ENCODE assay signal across 25 cellular contexts in genomic region chr9:70031141-70031545, GRCh38. TPM values are rescaled to one million over a fixed set of nuclear protein-coding genes. Genes with fewer than 3 reads are reported as not detected.
A peak's percentile ranks its signal among the peaks of the same experiment; 100 is the strongest.
DNase-seq lines count a peak whose midpoint lies in the region; TF ChIP-seq lines count a peak whose summit lies in the region.
"Had no signal": no experiment of that assay in that cellular context is flagged by ENCODE, and none has a peak within 500 bp of the region (broad histone marks: within the 10 kb centered on the region; RNA-seq: fewer than 3 reads in every experiment).

No MANE protein-coding gene starts in this region.

- no peak for TF ChIP-seq POLR2A in breast epithelium (IDR thresholded peaks at IDR 0.05)

- intact Hi-C loops in MCF 10A (cut with micrococcal nuclease) (no loop called here), breast epithelium (cut with DNase I; ENCODE audit: low total_unique reads) (no loop called here), tibial artery (cut with DNase I; ENCODE audit: low total_unique reads) (no loop called here)

- no peaks in the 10 kb centered on the region for H3K9me3 ChIP-seq in breast epithelium
- H3K9me3 ChIP-seq in tibial artery, result no peaks in the 10 kb centered on the region
- H3K9me3 ChIP-seq: esophagus squamous epithelium, Peyer's patch, transverse colon had no signal

- H3K9me3 Mint-ChIP-seq in MCF 10A (ENCODE audit: unreplicated experiment), result no peaks in the 10 kb centered on the region
- H3K9me3 Mint-ChIP-seq: activated naive CD4-positive, alpha-beta T cell treated with anti-CD3 and anti-CD28 coated beads, Interleukin-2, amount 50 U/mL, for 24 hours had no signal

- H3K27ac ChIP-seq in breast epithelium (no peak overlapping the region), tibial artery (no peak overlapping the region)
- H3K27ac ChIP-seq: 22Rv1, esophagus squamous epithelium, HL-60, KMS-11, Peyer's patch, transverse colon had no signal

- no peaks in the 10 kb centered on the region for H3K36me3 Mint-ChIP-seq in MCF 10A (ENCODE audit: insufficient read depth, unreplicated experiment)
- H3K36me3 Mint-ChIP-seq: activated naive CD4-positive, alpha-beta T cell treated with anti-CD3 and anti-CD28 coated beads, Interleukin-2, amount 50 U/mL, for 24 hours had no signal

- POLR2A ChIA-PET in MCF 10A (lab: Yijun Ruan, JAX), result interaction anchor here (0.8 to 2.2 kb wide), 4 partner anchors 10 to 18 kb away, joined by 3 to 9 read pairs (median 4); no protein-coding TSS in a partner anchor

- peaks cover 26% of the 10 kb centered on the region for H3K4me1 Mint-ChIP-seq in MCF 10A (ENCODE audit: insufficient read depth, unreplicated experiment)
- H3K4me1 Mint-ChIP-seq: activated naive CD4-positive, alpha-beta T cell treated with anti-CD3 and anti-CD28 coated beads, Interleukin-2, amount 50 U/mL, for 24 hours; brain; nephron progenitor cell had no signal

- H3K27ac Mint-ChIP-seq in MCF 10A (ENCODE audit: low read depth, unreplicated experiment), result peak overlapping the region; percentile 81
- H3K27ac Mint-ChIP-seq: activated naive CD4-positive, alpha-beta T cell treated with anti-CD3 and anti-CD28 coated beads, Interleukin-2, amount 50 U/mL, for 24 hours; brain; nephron progenitor cell had no signal

- no peak for DNase-seq in MCF 10A (ENCODE audit: unreplicated experiment)
- no peak for DNase-seq in breast epithelium (ENCODE audit: low spot score in 2 of 2)
- peak; percentile 41 for DNase-seq in T1000 (lab: John Stamatoyannopoulos, UW)
- peak; percentile 35 for DNase-seq in fibroblast of the aortic adventitia (ENCODE audit: low read depth)
- DNase-seq in tibial artery, result no peak
- no peak for DNase-seq in activated CD4-positive, CD25-positive, alpha-beta regulatory T cell (lab: John Stamatoyannopoulos, UW)
- no peak for DNase-seq in HK-2 (ENCODE audit: unreplicated experiment)
- no peak for DNase-seq in GF-D8 (lab: John Stamatoyannopoulos, UW)
- DNase-seq: activated CD4-positive, alpha-beta T cell treated with anti-CD3 and anti-CD28 coated beads, Interleukin-2, amount 50 U/mL, for 4 hours; activated T-cell treated with anti-CD3 and anti-CD28 coated beads for 4 hours; C1 segment of cervical spinal cord; dermis blood vessel endothelial cell; esophagus squamous epithelium; kidney; NCI-H1105 treated with DMSO at 0.1 percent for 48 hours; NCI-H2171 treated with DMSO at 0.1 percent for 48 hours; nephron progenitor cell; Peyer's patch; stimulated activated naive CD4-positive, alpha-beta T cell treated with Interleukin-2 at 50 U/mL for 16 hours; transverse colon had no signal

- CTCF ChIA-PET in MCF 10A (lab: Yijun Ruan, JAX), result interaction anchor here (0.6 to 1.4 kb wide), 5 partner anchors 10 to 116 kb away, joined by 3 to 4 read pairs (median 3); no protein-coding TSS in a partner anchor

- no TSS peak for BruUV-seq in MCF 10A (replicated peaks; lab: Mats Ljungman, UMichigan)

- H3K27me3 ChIP-seq in breast epithelium (no peaks in the 10 kb centered on the region), tibial artery (no peaks in the 10 kb centered on the region)
- H3K27me3 ChIP-seq: esophagus squamous epithelium, Peyer's patch, transverse colon had no signal

- no peaks in the 10 kb centered on the region for H3K4me1 ChIP-seq in breast epithelium
- H3K4me1 ChIP-seq in tibial artery, result no peaks in the 10 kb centered on the region
- H3K4me1 ChIP-seq: Peyer's patch, transverse colon had no signal

- H3K4me3 ChIP-seq in breast epithelium (no peak overlapping the region), fibroblast of the aortic adventitia (ENCODE audit: low read depth, low read length) (no peak overlapping the region), tibial artery (no peak overlapping the region)
- H3K4me3 ChIP-seq: esophagus squamous epithelium, Peyer's patch, transverse colon had no signal

- TF ChIP-seq CTCF in MCF 10A (IDR thresholded peaks at IDR 0.05; ENCODE audit: unreplicated experiment) (no peak), breast epithelium (IDR thresholded peaks at IDR 0.05) (no peak), fibroblast of the aortic adventitia (IDR thresholded peaks at IDR 0.05; ENCODE audit: insufficient read depth, low read length) (no peak), tibial artery (IDR thresholded peaks at IDR 0.05) (no peak)

- H3K27me3 Mint-ChIP-seq in MCF 10A (ENCODE audit: insufficient read depth, unreplicated experiment), result no peaks in the 10 kb centered on the region

- no peak overlapping the region for H3K4me3 Mint-ChIP-seq in MCF 10A (ENCODE audit: unreplicated experiment)
- H3K4me3 Mint-ChIP-seq: activated naive CD4-positive, alpha-beta T cell treated with anti-CD3 and anti-CD28 coated beads, Interleukin-2, amount 50 U/mL, for 24 hours; brain; nephron progenitor cell had no signal

- H3K36me3 ChIP-seq in breast epithelium, result no peaks in the 10 kb centered on the region
- no peaks in the 10 kb centered on the region for H3K36me3 ChIP-seq in tibial artery
- H3K36me3 ChIP-seq: esophagus squamous epithelium, Peyer's patch, transverse colon had no signal

RNA-seq across cellular contexts. Expression of gene MAMDC2, which starts 12.5 kb away (rescaled TPM):
- total RNA-seq in MCF 10A (2022) (not detected in 2 replicates), breast epithelium (10 to 100 TPM; 17.0 to 33.9 (median 18.7) TPM), fibroblast of the aortic adventitia (ENCODE audit: low replicate concordance) (0.45 and 2.8 TPM in 2 replicates)

Comparison
In these comparisons a context has a peak if more than half of its experiments do, and no peak if none do; other contexts are left out.
1. DNase-seq: peak in T1000 (single experiment) and fibroblast of the aortic adventitia (single experiment); none in MCF 10A (single experiment), breast epithelium (0 of 2), tibial artery (0 of 2), activated CD4-positive, CD25-positive, alpha-beta regulatory T cell (0 of 4), HK-2 (single experiment) and GF-D8 (single experiment).